ENCODE assay signal across 10 cellular contexts in the genomic region with DNA sequence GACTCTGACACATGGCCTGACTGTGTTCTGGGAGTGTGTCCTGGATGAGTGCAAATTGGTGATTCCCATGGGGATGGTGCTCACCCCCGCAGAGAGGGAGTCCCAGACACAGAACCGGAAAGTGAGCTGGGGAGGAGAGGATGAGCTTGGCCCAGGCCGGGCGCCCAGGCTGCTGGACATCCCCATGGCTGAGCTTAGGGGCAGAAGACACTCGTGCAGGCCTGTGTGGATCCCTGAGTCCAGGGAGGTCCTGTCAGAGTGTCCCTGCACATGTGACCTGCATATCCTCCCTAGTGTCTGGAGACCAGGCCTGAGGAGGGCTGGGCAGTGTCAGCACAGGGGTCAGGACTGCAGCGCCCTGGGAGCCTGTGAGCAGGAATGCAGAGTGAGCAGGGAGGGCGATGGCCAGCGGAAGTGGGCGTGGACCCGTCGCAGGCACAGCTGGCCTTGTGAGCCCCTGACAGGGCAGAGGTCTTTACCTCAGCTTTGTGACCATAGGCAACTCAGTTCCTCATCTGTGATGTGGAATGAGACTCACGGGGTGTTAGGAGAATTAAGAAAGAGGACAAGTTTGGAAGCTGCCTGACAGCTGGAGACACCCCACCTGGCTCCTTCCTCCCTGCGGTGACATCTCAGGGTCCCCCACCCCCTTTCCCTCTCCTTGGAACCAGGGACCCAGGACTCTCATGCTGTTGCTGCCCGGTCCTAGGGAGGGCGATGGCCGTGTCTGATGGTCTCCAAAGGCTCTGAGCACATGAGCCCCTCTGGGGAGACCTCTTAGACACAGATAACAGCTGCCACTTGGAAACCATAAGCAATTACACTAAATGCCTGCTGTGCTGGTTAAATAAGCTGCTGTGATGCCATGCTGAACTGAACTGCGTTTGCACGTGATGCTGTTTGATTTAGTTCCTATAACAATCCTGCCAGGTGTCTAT.
DNase-seq lines count a peak whose midpoint lies in the region; ATAC-seq and TF ChIP-seq lines count a peak whose summit lies in the region.
"Had no signal": no experiment of that assay in that cellular context is flagged by ENCODE, and none has a peak within 500 bp of the region (broad histone marks: within the 10 kb centered on the region; RNA-seq: fewer than 3 reads in every experiment).

No MANE protein-coding gene starts in this region.

- no peak overlapping the region for H3K4me3 ChIP-seq in mesodermal cell (ENCODE audit: extremely low read depth, insufficient read depth, low read length, poor library complexity, severe bottlenecking)

- H3K27ac ChIP-seq in mesodermal cell (ENCODE audit: low read depth, low read length, severe bottlenecking) = peak overlapping the region; percentile 16

- POLR2A ChIA-PET in HEK293T (lab: Yijun Ruan, JAX) = no interaction called here

- CTCF ChIA-PET in HEK293T (lab: Yijun Ruan, JAX) = no interaction called here

- ATAC-seq in GM21381 (IDR thresholded peaks at IDR 0.05; ENCODE audit: unreplicated experiment) = no peak
- no peak for ATAC-seq in activated CD4-positive, CD25-positive, alpha-beta regulatory T cell treated with anti-CD3 and anti-CD28 coated beads, Interleukin-2, amount 50 U/mL, for 24 hours
- ATAC-seq: stimulated activated memory B cell treated with anti-CD40 and anti-IgM and Interleukin-4, amounts not matched to agents 10 μg/mL and 1 μg/mL and 100 μg/mL, for 72 hours had no signal

- WGBS in mesodermal cell (ENCODE audit: insufficient coverage in 2 of 2), 2 experiments = 62 to 63% methylated on average over 16 to 17 of the region's 18 CpGs

- no peaks in the 10 kb centered on the region for H3K36me3 ChIP-seq in mesodermal cell (ENCODE audit: control insufficient read depth, insufficient read depth, low read length)

- DNase-seq in DMS 273 (lab: John Stamatoyannopoulos, UW; ENCODE audit: unreplicated experiment) (peak; percentile 81), NCI-H1417 treated with DMSO at 0.1 percent for 48 hours (lab: John Stamatoyannopoulos, UW) (peak; percentile 21), SK-N-DZ (ENCODE audit: low spot score) (peak; percentile 31), HEK293T (ENCODE audit: extremely low spot score) (no peak)
- no peak for DNase-seq in activated CD4-positive, CD25-positive, alpha-beta regulatory T cell treated with anti-CD3 and anti-CD28 coated beads, Interleukin-2, amount 50 U/mL, for 72 hours
- DNase-seq: anterior cingulate cortex had no signal

- peaks cover 35% of the 10 kb centered on the region for H3K4me1 ChIP-seq in mesodermal cell (ENCODE audit: control insufficient read depth, insufficient read depth, low read length, poor library complexity, severe bottlenecking)

- peaks cover 5% of the 10 kb centered on the region for H3K9me3 ChIP-seq in mesodermal cell (ENCODE audit: control insufficient read depth, low read length)

TF ChIP-seq in HEK293T, 16 proteins besides CTCF, POLR2A, EP300 and RAD21:
- TF ChIP-seq HDGF (IDR thresholded peaks at IDR 0.05; ENCODE audit: borderline replicate concordance) = no peak
- no peak for TF ChIP-seq SUZ12 (IDR thresholded peaks at IDR 0.05)
- TF ChIP-seq, protein P1, sequence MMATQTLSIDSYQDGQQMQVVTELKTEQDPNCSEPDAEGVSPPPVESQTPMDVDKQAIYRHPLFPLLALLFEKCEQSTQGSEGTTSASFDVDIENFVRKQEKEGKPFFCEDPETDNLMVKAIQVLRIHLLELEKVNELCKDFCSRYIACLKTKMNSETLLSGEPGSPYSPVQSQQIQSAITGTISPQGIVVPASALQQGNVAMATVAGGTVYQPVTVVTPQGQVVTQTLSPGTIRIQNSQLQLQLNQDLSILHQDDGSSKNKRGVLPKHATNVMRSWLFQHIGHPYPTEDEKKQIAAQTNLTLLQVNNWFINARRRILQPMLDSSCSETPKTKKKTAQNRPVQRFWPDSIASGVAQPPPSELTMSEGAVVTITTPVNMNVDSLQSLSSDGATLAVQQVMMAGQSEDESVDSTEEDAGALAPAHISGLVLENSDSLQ (IDR thresholded peaks at IDR 0.05) = no peak
TF ChIP-seq in HEK293T: peak in this region for 0.

Comparison
In these comparisons a context has a peak if more than half of its experiments do, and no peak if none do; other contexts are left out.
1. DNase-seq: peak in DMS 273 (single experiment), NCI-H1417 treated with DMSO at 0.1 percent for 48 hours (single experiment) and SK-N-DZ (single experiment); none in HEK293T (single experiment) and activated CD4-positive, CD25-positive, alpha-beta regulatory T cell treated with anti-CD3 and anti-CD28 coated beads, Interleukin-2, amount 50 U/mL, for 72 hours (single experiment).